21 cellular contexts compared by ENCODE assay signal in the genomic region with DNA sequence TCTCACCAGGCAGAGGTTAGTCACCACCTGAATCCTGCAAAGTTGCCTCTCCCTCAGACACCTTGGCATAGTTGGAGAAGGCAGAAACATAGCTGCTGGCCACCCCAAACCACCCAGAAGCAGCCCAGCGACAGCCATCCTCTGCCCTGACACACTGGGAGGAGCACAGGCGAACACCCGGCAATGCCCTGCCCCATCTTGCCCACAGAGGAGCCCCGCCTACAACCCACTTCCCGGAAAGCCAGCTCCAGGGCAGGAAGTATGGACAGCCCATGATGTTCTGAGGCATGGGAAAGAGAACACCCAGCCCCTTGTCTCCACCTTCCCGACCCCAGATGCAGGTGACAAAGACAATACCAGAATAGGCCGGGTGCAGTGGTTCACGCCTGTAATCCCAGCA. TPM values are rescaled to one million over a fixed set of nuclear protein-coding genes. Genes with fewer than 3 reads are reported as not detected.
DNase-seq lines count a peak whose midpoint lies in the region; ATAC-seq and TF ChIP-seq lines count a peak whose summit lies in the region.
"Had no signal": no experiment of that assay in that cellular context is flagged by ENCODE, and none has a peak within 500 bp of the region (broad histone marks: within the 10 kb centered on the region; RNA-seq: fewer than 3 reads in every experiment).

No MANE protein-coding gene starts in this region.

- H3K27ac Mint-ChIP-seq in activated naive CD4-positive, alpha-beta T cell treated with anti-CD3 and anti-CD28 coated beads, Interleukin-2, amount 10 ng/mL, durations not matched to agents 7 days and 5 days, result peak overlapping the region; percentile 49
- peak overlapping the region in 7 of 10 donors; percentile 13 to 73 (median 31) for H3K27ac Mint-ChIP-seq in naive thymus-derived CD8-positive, alpha-beta T cell
- H3K27ac Mint-ChIP-seq: HFFc6 had no signal

- CTCF ChIA-PET in RWPE1 (lab: Yijun Ruan, JAX), result no interaction called here
- CTCF ChIA-PET in activated naive CD4-positive, alpha-beta T cell treated with anti-CD3 and anti-CD28 coated beads, Interleukin-2, amount 10 ng/mL, durations not matched to agents 7 days and 5 days (lab: Charles Lee), result interaction anchor here (1.1 to 1.5 kb wide), 2 partner anchors 9 to 81 kb away, joined by 3 to 7 read pairs; no protein-coding TSS in a partner anchor

- H3K27me3 Mint-ChIP-seq in activated naive CD4-positive, alpha-beta T cell treated with anti-CD3 and anti-CD28 coated beads, Interleukin-2, amount 10 ng/mL, durations not matched to agents 7 days and 5 days, result peaks cover 4% of the 10 kb centered on the region
- H3K27me3 Mint-ChIP-seq in naive thymus-derived CD8-positive, alpha-beta T cell, result no peaks in the 10 kb centered on the region

- POLR2A ChIA-PET in RWPE1 (lab: Yijun Ruan, JAX; ENCODE audit: low non-redundant PET), result no interaction called here
- POLR2A ChIA-PET in naive thymus-derived CD8-positive, alpha-beta T cell (lab: Charles Lee), result interaction anchor here (0.5 to 3.2 kb wide), 10 partner anchors 11 to 217 kb away, joined by 3 to 12 read pairs (median 3); a partner anchor contains a TSS

- H3K27ac ChIP-seq in RWPE1, result peak overlapping the region; percentile 52
- H3K27ac ChIP-seq: cardiac muscle cell, dorsolateral prefrontal cortex, gastrocnemius medialis, KMS-11, prostate gland, vagina had no signal

- H3K36me3 Mint-ChIP-seq in activated naive CD4-positive, alpha-beta T cell treated with anti-CD3 and anti-CD28 coated beads, Interleukin-2, amount 10 ng/mL, durations not matched to agents 7 days and 5 days, result peaks cover 18% of the 10 kb centered on the region
- no peaks in the 10 kb centered on the region for H3K36me3 Mint-ChIP-seq in naive thymus-derived CD8-positive, alpha-beta T cell

- no peaks in the 10 kb centered on the region for H3K9me3 Mint-ChIP-seq in activated naive CD4-positive, alpha-beta T cell treated with anti-CD3 and anti-CD28 coated beads, Interleukin-2, amount 10 ng/mL, durations not matched to agents 7 days and 5 days
- H3K9me3 Mint-ChIP-seq in naive thymus-derived CD8-positive, alpha-beta T cell, result no peaks in the 10 kb centered on the region
- H3K9me3 Mint-ChIP-seq: HFFc6 had no signal

- H3K4me3 Mint-ChIP-seq in activated naive CD4-positive, alpha-beta T cell treated with anti-CD3 and anti-CD28 coated beads, Interleukin-2, amount 10 ng/mL, durations not matched to agents 7 days and 5 days, result peak overlapping the region; percentile 24
- peak overlapping the region in 9 of 10 donors; percentile 29 to 79 (median 60) for H3K4me3 Mint-ChIP-seq in naive thymus-derived CD8-positive, alpha-beta T cell
- H3K4me3 Mint-ChIP-seq: HFFc6 had no signal

- H3K4me1 Mint-ChIP-seq in activated naive CD4-positive, alpha-beta T cell treated with anti-CD3 and anti-CD28 coated beads, Interleukin-2, amount 10 ng/mL, durations not matched to agents 7 days and 5 days, result peaks cover 84% of the 10 kb centered on the region
- peaks cover 35 to 70% (median 70%) of the 10 kb centered on the region in 4 donors for H3K4me1 Mint-ChIP-seq in naive thymus-derived CD8-positive, alpha-beta T cell

- no peak for TF ChIP-seq CTCF in RWPE1 (conservative IDR thresholded peaks at IDR 0.05; ENCODE audit: low read depth)

- ATAC-seq in naive thymus-derived CD8-positive, alpha-beta T cell, result no peak
- ATAC-seq in HG03439 (IDR thresholded peaks at IDR 0.05; ENCODE audit: unreplicated experiment) (no peak), GM19035 (IDR thresholded peaks at IDR 0.05; ENCODE audit: unreplicated experiment) (no peak)
- ATAC-seq: gastrocnemius medialis had no signal

- peak; percentile 26 for DNase-seq in activated naive CD4-positive, alpha-beta T cell treated with Interleukin-2 at 50 U/mL for 16 hours
- no peak for DNase-seq in activated naive CD4-positive, alpha-beta T cell treated with anti-CD3 and anti-CD28 coated beads, Interleukin-2, amount 50 U/mL, for 16 hours
- DNase-seq in RWPE1 (ENCODE audit: low spot score) (no peak), SKM-1 treated with dmso at 0.1 percent for 144 hours (lab: John Stamatoyannopoulos, UW; ENCODE audit: unreplicated experiment) (no peak)
- peak; percentile 60 for DNase-seq in activated naive CD4-positive, alpha-beta T cell treated with anti-CD3 and anti-CD28 coated beads, Interleukin-2, amount 10 ng/mL, durations not matched to agents 7 days and 5 days
- no peak for DNase-seq in naive thymus-derived CD8-positive, alpha-beta T cell
- DNase-seq: activated T-cell treated with anti-CD3 and anti-CD28 coated beads, Interleukin-2, amount 50 U/mL, for 48 hours; amniotic stem cell; dorsolateral prefrontal cortex; gastrocnemius medialis; HFFc6; NCI-H2081 treated with DMSO at 0.1 percent for 48 hours; NCI-H446 treated with DMSO at 0.1 percent for 48 hours; SK-N-SH had no signal

RNA-seq across cellular contexts. Expression of a gene that starts 12.6 kb away (rescaled TPM):
- 100 to 1,000 TPM; 176 to 186 TPM for total RNA-seq in naive thymus-derived CD8-positive, alpha-beta T cell
- polyA plus RNA-seq in naive thymus-derived CD8-positive, alpha-beta T cell, result 100 to 1,000 TPM; 341 to 364 (median 359) TPM

RNA-seq across cellular contexts. Expression of a gene that starts 40.0 kb away (rescaled TPM):
- 1 to 10 TPM; 2.4 to 3.0 TPM for total RNA-seq in naive thymus-derived CD8-positive, alpha-beta T cell
- polyA plus RNA-seq in naive thymus-derived CD8-positive, alpha-beta T cell, result 1 to 10 TPM; 1.1 to 3.3 (median 1.9) TPM

RNA-seq across cellular contexts. Expression of a gene that starts 47.0 kb away (rescaled TPM):
- under 1 TPM in 1 of 2 experiments, not detected in 1; 0.25 TPM for total RNA-seq in naive thymus-derived CD8-positive, alpha-beta T cell
- not detected for polyA plus RNA-seq in naive thymus-derived CD8-positive, alpha-beta T cell
- total RNA-seq: gastrocnemius medialis, mesenteric fat pad had no signal

Comparison
In these comparisons a context has a peak if more than half of its experiments do, and no peak if none do; other contexts are left out.
1. DNase-seq: peak in activated naive CD4-positive, alpha-beta T cell treated with Interleukin-2 at 50 U/mL for 16 hours (single experiment) and activated naive CD4-positive, alpha-beta T cell treated with anti-CD3 and anti-CD28 coated beads, Interleukin-2, amount 10 ng/mL, durations not matched to agents 7 days and 5 days (single experiment); none in activated naive CD4-positive, alpha-beta T cell treated with anti-CD3 and anti-CD28 coated beads, Interleukin-2, amount 50 U/mL, for 16 hours (single experiment), RWPE1 (single experiment), naive thymus-derived CD8-positive, alpha-beta T cell (0 of 10) and SKM-1 treated with dmso at 0.1 percent for 144 hours (single experiment).